Comparison of ENCODE assay signal across 19 cellular contexts in the genomic region with DNA sequence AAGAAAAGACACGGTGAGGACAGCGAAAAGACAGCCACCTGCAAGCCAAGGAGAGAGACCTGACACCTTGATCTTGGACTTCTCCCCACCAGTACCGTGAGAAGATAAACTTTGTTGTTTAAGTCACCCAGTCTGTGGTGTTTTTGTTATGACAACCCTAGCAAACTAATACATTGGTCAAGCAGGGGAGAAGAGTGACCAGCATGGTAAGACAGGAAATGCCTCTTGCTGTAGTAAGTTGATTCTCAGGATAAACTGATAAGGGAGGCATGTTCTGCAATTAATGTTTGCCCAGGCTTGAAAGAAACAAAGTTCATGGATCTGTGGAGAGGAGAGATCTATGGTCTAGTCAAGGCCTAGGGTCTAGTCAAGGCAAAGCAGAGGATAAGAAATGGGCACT.
"Had no signal": no experiment of that assay in that cellular context is flagged by ENCODE, and none has a peak within 500 bp of the region (broad histone marks: within the 10 kb centered on the region; RNA-seq: fewer than 3 reads in every experiment).

No MANE protein-coding gene starts in this region.

- H3K27me3 ChIP-seq: ascending aorta, gastroesophageal sphincter, tibial nerve, vagina had no signal

- H3K9me3 ChIP-seq: ascending aorta, gastroesophageal sphincter, tibial nerve, vagina had no signal

- H3K36me3 ChIP-seq: ascending aorta, gastroesophageal sphincter, tibial nerve, vagina had no signal

- H3K4me3 ChIP-seq: ascending aorta, coronary artery, gastroesophageal sphincter, tibial nerve, vagina had no signal

- H3K27ac ChIP-seq: ascending aorta, coronary artery, gastroesophageal sphincter, tibial nerve, vagina had no signal

- DNase-seq: activated CD4-positive, alpha-beta T cell treated with anti-CD3 and anti-CD28 coated beads for 48 hours; activated CD4-positive, CD25-positive, alpha-beta regulatory T cell; activated CD8-positive, alpha-beta T cell treated with anti-CD3 and anti-CD28 coated beads, Interleukin-2, amount 10 ng/mL, durations not matched to agents 7 days and 5 days; activated naive CD4-positive, alpha-beta T cell treated with anti-CD3 and anti-CD28 coated beads, Interleukin-2, amount 10 ng/mL, durations not matched to agents 7 days and 5 days; activated T-cell treated with anti-CD3 and anti-CD28 coated beads, Interleukin-2, amount 50 U/mL, for 4 hours; central memory CD4-positive, alpha-beta T cell; erythroblast; natural killer cell; posterior cingulate gyrus; stimulated activated CD4-positive, alpha-beta T cell treated with anti-CD3 and anti-CD28 coated beads, Interleukin-12 subunit alpha, Interleukin-12 subunit beta, amount 100 ng/mL, for 4 hours; stimulated activated CD4-positive, alpha-beta T cell treated with anti-CD3 and anti-CD28 coated beads, Interleukin-1b, Interleukin-23, amount 100 ng/mL, for 48 hours; stimulated activated naive CD4-positive, alpha-beta T cell treated with Interleukin-2 at 50 U/mL for 16 hours; T-helper 1 cell; T-helper 9 cell had no signal

- H3K4me1 ChIP-seq: ascending aorta, gastroesophageal sphincter, tibial nerve, vagina had no signal
